11 cellular contexts compared by ENCODE assay signal in genomic region chr10:120607710-120608703, GRCh38.
A peak's percentile ranks its signal among the peaks of the same experiment; 100 is the strongest.
DNase-seq lines count a peak whose midpoint lies in the region; ATAC-seq and TF ChIP-seq lines count a peak whose summit lies in the region.
"Had no signal": no experiment of that assay in that cellular context is flagged by ENCODE, and none has a peak within 500 bp of the region (broad histone marks: within the 10 kb centered on the region; RNA-seq: fewer than 3 reads in every experiment).

No MANE protein-coding gene starts in this region.

- TF ChIP-seq CTCF in choroid plexus epithelial cell (conservative IDR thresholded peaks at IDR 0.05; ENCODE audit: low read depth, low read length) (no peak), esophagus squamous epithelium (IDR thresholded peaks at IDR 0.05) (no peak)
- no peak for TF ChIP-seq CTCF in CD4-positive, alpha-beta T cell (IDR thresholded peaks at IDR 0.05)

- CTCF ChIA-PET in CD4-positive, alpha-beta T cell (lab: Charles Lee): no interaction called here

- peaks cover 3% of the 10 kb centered on the region for H3K9me3 Mint-ChIP-seq in CD4-positive, alpha-beta T cell

- TF ChIP-seq POLR2A in esophagus squamous epithelium (IDR thresholded peaks at IDR 0.05): no peak

- no peak overlapping the region for H3K4me3 Mint-ChIP-seq in CD4-positive, alpha-beta T cell
- H3K4me3 Mint-ChIP-seq: immature natural killer cell had no signal

- H3K4me3 ChIP-seq in choroid plexus epithelial cell (ENCODE audit: low read depth, low read length) (no peak overlapping the region), esophagus squamous epithelium (no peak overlapping the region)

- no peaks in the 10 kb centered on the region for H3K36me3 ChIP-seq in esophagus squamous epithelium

- ATAC-seq in GM18502 (IDR thresholded peaks at IDR 0.05; ENCODE audit: poor library complexity, unreplicated experiment) (peak; percentile 36), GM21526 (IDR thresholded peaks at IDR 0.05; ENCODE audit: low FRiP score, unreplicated experiment) (peak; percentile 45), HG03378 (IDR thresholded peaks at IDR 0.05; ENCODE audit: unreplicated experiment) (peak; percentile 33)
- ATAC-seq in CD4-positive, alpha-beta T cell (ENCODE audit: poor library complexity): no peak

- POLR2A ChIA-PET in CD4-positive, alpha-beta T cell (lab: Charles Lee): no interaction called here

- intact Hi-C loops in esophagus squamous epithelium (cut with DNase I): no loop called here
- intact Hi-C loops in CD4-positive, alpha-beta T cell (cut with DNase I, micrococcal nuclease): no loop called here

- H3K27me3 ChIP-seq in esophagus squamous epithelium: no peaks in the 10 kb centered on the region
- no peaks in the 10 kb centered on the region for H3K27me3 ChIP-seq in CD4-positive, alpha-beta T cell (ENCODE audit: control insufficient read depth, insufficient read depth, low read length)

- H3K36me3 Mint-ChIP-seq in CD4-positive, alpha-beta T cell (ENCODE audit: low read depth): no peaks in the 10 kb centered on the region

- DNase-seq in choroid plexus epithelial cell (ENCODE audit: low read depth) (peak; percentile 10), iPS-NIHi7 (ENCODE audit: extremely low spot score) (no peak), esophagus squamous epithelium (lab: John Stamatoyannopoulos, UW) (no peak)
- no peak for DNase-seq in activated CD8-positive, alpha-beta memory T cell treated with anti-CD3 and anti-CD28 coated beads, Interleukin-2, amount 50 U/mL, for 48 hours
- no peak for DNase-seq in CD4-positive, alpha-beta T cell
- DNase-seq: activated CD4-positive, alpha-beta T cell treated with anti-CD3 and anti-CD28 coated beads, Interleukin-2, amount 50 U/mL, for 48 hours; C1 segment of cervical spinal cord; immature natural killer cell had no signal

- peaks cover 6% of the 10 kb centered on the region for H3K27me3 Mint-ChIP-seq in CD4-positive, alpha-beta T cell

- no peaks in the 10 kb centered on the region for H3K9me3 ChIP-seq in esophagus squamous epithelium
- H3K9me3 ChIP-seq in CD4-positive, alpha-beta T cell (ENCODE audit: control insufficient read depth, low read length): no peaks in the 10 kb centered on the region

- H3K4me1 Mint-ChIP-seq in CD4-positive, alpha-beta T cell (ENCODE audit: low read depth): no peaks in the 10 kb centered on the region
- H3K4me1 Mint-ChIP-seq: immature natural killer cell had no signal

- no peak overlapping the region for H3K27ac Mint-ChIP-seq in CD4-positive, alpha-beta T cell
- H3K27ac Mint-ChIP-seq: immature natural killer cell had no signal

- H3K4me1 ChIP-seq in esophagus squamous epithelium: no peaks in the 10 kb centered on the region

- 63 to 72% methylated on average over 5 of the region's 5 CpGs for WGBS in esophagus squamous epithelium, 2 donors

- no peak overlapping the region for H3K27ac ChIP-seq in esophagus squamous epithelium
- no peak overlapping the region for H3K27ac ChIP-seq in CD4-positive, alpha-beta T cell (ENCODE audit: low read depth, low read length)
